ENCODE assay signal across 9 cellular contexts in the genomic region with DNA sequence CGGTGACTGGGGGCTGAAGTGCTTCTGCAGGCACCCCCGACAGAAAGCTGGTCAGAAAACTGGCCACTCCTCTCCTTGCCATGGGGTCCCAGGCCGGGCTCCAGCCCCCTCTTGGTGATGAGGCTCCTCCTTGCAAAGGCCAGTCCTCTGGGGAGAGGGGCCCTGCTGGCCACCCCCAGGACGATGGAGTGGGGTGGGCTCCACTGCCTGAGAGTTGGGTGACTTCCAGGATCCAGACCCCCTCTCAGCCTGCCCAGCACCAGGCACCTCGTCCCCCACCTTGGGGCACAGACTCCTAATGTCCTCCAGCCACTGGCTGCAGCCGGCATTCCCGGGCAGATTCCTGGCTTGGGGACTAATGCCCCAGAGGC. TPM values are rescaled to one million over a fixed set of nuclear protein-coding genes. Genes with fewer than 3 reads are reported as not detected.
DNase-seq lines count a peak whose midpoint lies in the region; ATAC-seq and TF ChIP-seq lines count a peak whose summit lies in the region.
"Had no signal": no experiment of that assay in that cellular context is flagged by ENCODE, and none has a peak within 500 bp of the region (broad histone marks: within the 10 kb centered on the region; RNA-seq: fewer than 3 reads in every experiment).

No MANE protein-coding gene starts in this region.

- H3K27ac ChIP-seq in iPS-20b (ENCODE audit: low read length) = no peak overlapping the region

- peaks cover 28% of the 10 kb centered on the region for H3K4me1 Mint-ChIP-seq in HFFc6 (ENCODE audit: low read depth)
- peaks cover 41% of the 10 kb centered on the region for H3K4me1 Mint-ChIP-seq in activated naive CD8-positive, alpha-beta T cell treated with anti-CD3 and anti-CD28 coated beads, Interleukin-2, amount 50 U/mL, for 24 hours
- peaks cover 70% of the 10 kb centered on the region for H3K4me1 Mint-ChIP-seq in stimulated activated naive CD8-positive, alpha-beta T cell treated with anti-CD3 and anti-CD28 coated beads, Interleukin-15, amount 100 ng/mL, for 72 hours

- DNase-seq in HFFc6 (no peak), OCI-M2 (lab: John Stamatoyannopoulos, UW; ENCODE audit: unreplicated experiment) (no peak), NCI-H1105 (lab: John Stamatoyannopoulos, UW) (no peak), KG1 (lab: John Stamatoyannopoulos, UW) (no peak)
- no peak for DNase-seq in activated naive CD8-positive, alpha-beta T cell treated with anti-CD3 and anti-CD28 coated beads, Interleukin-2, amount 50 U/mL, for 24 hours
- DNase-seq in stimulated activated naive CD8-positive, alpha-beta T cell treated with anti-CD3 and anti-CD28 coated beads, Interleukin-15, amount 100 ng/mL, for 72 hours = no peak
- DNase-seq: NCI-H1048 had no signal

- H3K4me1 ChIP-seq in iPS-20b (ENCODE audit: insufficient read depth, low read length) = peaks cover 6% of the 10 kb centered on the region; the same call in 1 of the 2 replicates

- TF ChIP-seq CTCF in HFFc6 (IDR thresholded peaks at IDR 0.05) = no peak

- H3K27me3 Mint-ChIP-seq in HFFc6 (ENCODE audit: insufficient read depth) = peaks cover 2% of the 10 kb centered on the region; the same call in 1 of the 2 replicates
- H3K27me3 Mint-ChIP-seq in activated naive CD8-positive, alpha-beta T cell treated with anti-CD3 and anti-CD28 coated beads, Interleukin-2, amount 50 U/mL, for 24 hours = no peaks in the 10 kb centered on the region
- H3K27me3 Mint-ChIP-seq in stimulated activated naive CD8-positive, alpha-beta T cell treated with anti-CD3 and anti-CD28 coated beads, Interleukin-15, amount 100 ng/mL, for 72 hours = no peaks in the 10 kb centered on the region

- no peaks in the 10 kb centered on the region for H3K9me3 Mint-ChIP-seq in HFFc6
- H3K9me3 Mint-ChIP-seq in activated naive CD8-positive, alpha-beta T cell treated with anti-CD3 and anti-CD28 coated beads, Interleukin-2, amount 50 U/mL, for 24 hours = no peaks in the 10 kb centered on the region
- no peaks in the 10 kb centered on the region for H3K9me3 Mint-ChIP-seq in stimulated activated naive CD8-positive, alpha-beta T cell treated with anti-CD3 and anti-CD28 coated beads, Interleukin-15, amount 100 ng/mL, for 72 hours

- peak overlapping the region; percentile 81; the same call in 1 of the 2 replicates for H3K4me3 ChIP-seq in iPS-20b (ENCODE audit: low read length)

- peaks cover 8% of the 10 kb centered on the region; the same call in 1 of the 2 replicates for H3K36me3 Mint-ChIP-seq in HFFc6 (ENCODE audit: low read depth)
- peaks cover 21% of the 10 kb centered on the region for H3K36me3 Mint-ChIP-seq in activated naive CD8-positive, alpha-beta T cell treated with anti-CD3 and anti-CD28 coated beads, Interleukin-2, amount 50 U/mL, for 24 hours (ENCODE audit: low read depth)

- H3K27me3 ChIP-seq in iPS-20b (ENCODE audit: insufficient read depth, low read length) = no peaks in the 10 kb centered on the region

- no peak for ATAC-seq in activated naive CD8-positive, alpha-beta T cell treated with anti-CD3 and anti-CD28 coated beads, Interleukin-2, amount 50 U/mL, for 24 hours
- ATAC-seq in stimulated activated naive CD8-positive, alpha-beta T cell treated with anti-CD3 and anti-CD28 coated beads, Interleukin-15, amount 100 ng/mL, for 72 hours = no peak
- ATAC-seq in HG02588 (IDR thresholded peaks at IDR 0.05; ENCODE audit: unreplicated experiment) = no peak

- peak overlapping the region; percentile 66; the same call in 1 of the 2 replicates for H3K9ac ChIP-seq in iPS-20b (ENCODE audit: low read depth, low read length)

- H3K4me3 Mint-ChIP-seq in HFFc6 = peak overlapping the region; percentile 63; the same call in 1 of the 2 replicates
- H3K4me3 Mint-ChIP-seq in activated naive CD8-positive, alpha-beta T cell treated with anti-CD3 and anti-CD28 coated beads, Interleukin-2, amount 50 U/mL, for 24 hours = peak overlapping the region; percentile 63
- peak overlapping the region; percentile 60 to 75 for H3K4me3 Mint-ChIP-seq in stimulated activated naive CD8-positive, alpha-beta T cell treated with anti-CD3 and anti-CD28 coated beads, Interleukin-15, amount 100 ng/mL, for 72 hours

- H3K36me3 ChIP-seq in iPS-20b (ENCODE audit: insufficient read depth, low read depth, low read length) = peaks cover 19% of the 10 kb centered on the region

- H3K9me3 ChIP-seq in iPS-20b (ENCODE audit: insufficient read depth, low read depth, low read length) = no peaks in the 10 kb centered on the region

- H3K27ac Mint-ChIP-seq in HFFc6 = peak overlapping the region; percentile 88
- H3K27ac Mint-ChIP-seq in activated naive CD8-positive, alpha-beta T cell treated with anti-CD3 and anti-CD28 coated beads, Interleukin-2, amount 50 U/mL, for 24 hours = no peak overlapping the region
- H3K27ac Mint-ChIP-seq in stimulated activated naive CD8-positive, alpha-beta T cell treated with anti-CD3 and anti-CD28 coated beads, Interleukin-15, amount 100 ng/mL, for 72 hours = no peak overlapping the region

RNA-seq across cellular contexts. Expression of gene RPS6KA4, which starts 0.4 kb away (rescaled TPM):
- 10 to 100 TPM; 42.9 to 63.4 (median 56.6) TPM for total RNA-seq in HFFc6 (2021; fragmentation: NEBNext Ultra II Directional; extraction: Animal tissue kit (Norgen Biotek cat#: 25700))

RNA-seq across cellular contexts. Expression of gene CCDC88B, which starts 18.5 kb away (rescaled TPM):
- total RNA-seq in HFFc6 (2021; fragmentation: NEBNext Ultra II Directional; extraction: Animal tissue kit (Norgen Biotek cat#: 25700)) = 1 to 10 TPM in 4 of 6 experiments, under 1 TPM in 2; 0.45 to 1.9 (median 1.7) TPM

RNA-seq across cellular contexts. Expression of gene PRDX5, which starts 40.6 kb away (rescaled TPM):
- total RNA-seq in HFFc6 (2021; fragmentation: NEBNext Ultra II Directional; extraction: Animal tissue kit (Norgen Biotek cat#: 25700)) = 100 to 1,000 TPM; 161 to 207 (median 186) TPM

RNA-seq across cellular contexts. Expression of gene TRMT112, which starts 41.2 kb away (rescaled TPM):
- total RNA-seq in HFFc6 (2021; fragmentation: NEBNext Ultra II Directional; extraction: Animal tissue kit (Norgen Biotek cat#: 25700)) = 100 to 1,000 TPM; 246 to 269 (median 261) TPM

RNA-seq across cellular contexts. Expression of gene ESRRA, which starts 53.2 kb away (rescaled TPM):
- 10 to 100 TPM; 18.9 to 25.0 (median 21.7) TPM for total RNA-seq in HFFc6 (2021; fragmentation: NEBNext Ultra II Directional; extraction: Animal tissue kit (Norgen Biotek cat#: 25700))
